In genomic region chr6:134065706-134066105, GRCh38 we compare ENCODE assay signal across 8 cellular contexts. TPM values are rescaled to one million over a fixed set of nuclear protein-coding genes. Genes with fewer than 3 reads are reported as not detected.
DNase-seq lines count a peak whose midpoint lies in the region; ATAC-seq and TF ChIP-seq lines count a peak whose summit lies in the region.

No MANE protein-coding gene starts in this region.

- no peaks in the 10 kb centered on the region for H3K9me3 Mint-ChIP-seq in glutamatergic neuron (ENCODE audit: unreplicated experiment)

- no peak overlapping the region for H3K4me3 ChIP-seq in PC-9
- no peak overlapping the region for H3K4me3 ChIP-seq in adrenal gland

- no peak overlapping the region for H3K27ac Mint-ChIP-seq in glutamatergic neuron (ENCODE audit: unreplicated experiment)

- H3K4me1 ChIP-seq in PC-9 (replicated peaks; ENCODE audit: insufficient read depth) = peaks cover 3% of the 10 kb centered on the region
- H3K4me1 ChIP-seq in adrenal gland (replicated peaks in 1 of 2) = no peaks in the 10 kb centered on the region

- no peak for DNase-seq in AG09319 (ENCODE audit: extremely low read depth, low read depth)
- DNase-seq in PC-9 = no peak
- no peak for DNase-seq in glutamatergic neuron
- no peak for DNase-seq in activated CD8-positive, alpha-beta memory T cell treated with anti-CD3 and anti-CD28 coated beads, Interleukin-2, amount 50 U/mL, for 48 hours
- no peak for DNase-seq in epidermal melanocyte (ENCODE audit: insufficient read length, low spot score)
- no peak for DNase-seq in adrenal gland

- peaks cover 2% of the 10 kb centered on the region for H3K27me3 Mint-ChIP-seq in glutamatergic neuron (ENCODE audit: unreplicated experiment)

- peaks cover 8% of the 10 kb centered on the region for H3K4me1 Mint-ChIP-seq in glutamatergic neuron (ENCODE audit: low read depth, unreplicated experiment)

- H3F3A ChIP-seq in PC-9 (ENCODE audit: insufficient read depth, low read depth) = 0 out of 2 replicates have a peak, but pooled peaks cover 2% of the 10 kb centered on the region

- no peaks in the 10 kb centered on the region for H4K20me1 ChIP-seq in PC-9 (ENCODE audit: insufficient read depth)

- H3K27ac ChIP-seq in PC-9 = no peak overlapping the region
- H3K27ac ChIP-seq in adrenal gland = no peak overlapping the region

- H3K79me2 ChIP-seq in PC-9 (ENCODE audit: low read depth) = no peaks in the 10 kb centered on the region

- CTCF ChIA-PET in PC-9 (lab: Charles Lee) = no interaction called here

- intact Hi-C loops in PC-9 (cut with micrococcal nuclease; ENCODE audit: unreplicated experiment) (loop anchor here (2.0 kb wide), 1 partner anchor 31 kb away; no protein-coding TSS in a partner anchor), adrenal gland (cut with DNase I) (loop anchor here in 1 of 2 donors (10.0 kb wide), 1 partner anchor 141 kb away; no protein-coding TSS in a partner anchor)

- H3K9me3 ChIP-seq in PC-9 (ENCODE audit: insufficient read depth, low read depth) (no peaks in the 10 kb centered on the region), adrenal gland (replicated peaks in 1 of 3) (no peaks in the 10 kb centered on the region)

- 31 to 45% (median 37%) methylated on average over 2 of the region's 2 CpGs for WGBS in adrenal gland, 4 donors

- no peak overlapping the region for H3K4me3 Mint-ChIP-seq in glutamatergic neuron (ENCODE audit: unreplicated experiment)

- no peaks in the 10 kb centered on the region for H3K9me2 ChIP-seq in PC-9 (ENCODE audit: insufficient read depth)

- no peak overlapping the region for H2AFZ ChIP-seq in PC-9

- no peak for TF ChIP-seq POLR2A in adrenal gland (IDR thresholded peaks at IDR 0.05)

- no TSS peak for BruUV-seq in PC-9 (replicated peaks; lab: Mats Ljungman, UMichigan)

- ATAC-seq in GM18868 (IDR thresholded peaks at IDR 0.05; ENCODE audit: unreplicated experiment) (peak; percentile 46), GM21390 (IDR thresholded peaks at IDR 0.05; ENCODE audit: unreplicated experiment) (no peak)

- H3K27me3 ChIP-seq in PC-9 (ENCODE audit: insufficient read depth, low read depth) (no peaks in the 10 kb centered on the region), adrenal gland (no peaks in the 10 kb centered on the region)

- POLR2A ChIA-PET in PC-9 (lab: Charles Lee; ENCODE audit: unreplicated experiment) = no interaction called here

- no peak overlapping the region for H3K4me2 ChIP-seq in PC-9

- H3K36me3 ChIP-seq in PC-9 (ENCODE audit: low read depth) (no peaks in the 10 kb centered on the region), adrenal gland (replicated peaks in 1 of 2) (no peaks in the 10 kb centered on the region)

- TF ChIP-seq CTCF in AG09319 (IDR thresholded peaks at IDR 0.05; ENCODE audit: low read depth, low read length) (peak; percentile 36), PC-9 (conservative IDR thresholded peaks at IDR 0.05) (peak; percentile 58), glutamatergic neuron (IDR thresholded peaks at IDR 0.05; ENCODE audit: partially characterized antibody, unreplicated experiment) (peak; percentile 40), adrenal gland (IDR thresholded peaks at IDR 0.05) (peak in 1 of 6 experiments; percentile 14)

- peaks cover 6% of the 10 kb centered on the region for H3K36me3 Mint-ChIP-seq in glutamatergic neuron (ENCODE audit: unreplicated experiment)

RNA-seq across cellular contexts. Expression of gene SLC2A12, which starts 13.3 kb away (rescaled TPM):
- 4.2 and 7.2 TPM in 2 replicates for total RNA-seq in PC-9 (2021)
- 0.12 TPM for total RNA-seq in glutamatergic neuron (ENCODE audit: unreplicated experiment)
- total RNA-seq in adrenal gland = 1 to 10 TPM in 5 of 8 donors, under 1 TPM in 3; 0.49 to 2.4 (median 1.8) TPM
- polyA plus RNA-seq in adrenal gland = 1 to 10 TPM in 1 of 3 donors, under 1 TPM in 2; 0.37 to 1.5 (median 0.40) TPM
